14 cellular contexts compared by ENCODE assay signal in genomic region chr1:15958788-15959187, GRCh38. TPM values are rescaled to one million over a fixed set of nuclear protein-coding genes. Genes with fewer than 3 reads are reported as not detected.
DNase-seq lines count a peak whose midpoint lies in the region; ATAC-seq and TF ChIP-seq lines count a peak whose summit lies in the region.
"Had no signal": no experiment of that assay in that cellular context is flagged by ENCODE, and none has a peak within 500 bp of the region (broad histone marks: within the 10 kb centered on the region; RNA-seq: fewer than 3 reads in every experiment).

No MANE protein-coding gene starts in this region.

- H3K27me3 Mint-ChIP-seq in MCF 10A (ENCODE audit: insufficient read depth, unreplicated experiment) (no peaks in the 10 kb centered on the region), activated B cell treated with CpG ODN at 0.5 μM for 24 hours (no peaks in the 10 kb centered on the region)
- H3K27me3 Mint-ChIP-seq: central memory CD8-positive, alpha-beta T cell had no signal

- peak overlapping the region; percentile 46 for H3K27ac Mint-ChIP-seq in MCF 10A (ENCODE audit: low read depth, unreplicated experiment)
- peak overlapping the region; percentile 69 for H3K27ac Mint-ChIP-seq in activated B cell treated with CpG ODN at 0.5 μM for 24 hours

- TF ChIP-seq POLR2A in breast epithelium (IDR thresholded peaks at IDR 0.05): no peak

- H3K9me2 ChIP-seq in hepatocyte (replicated peaks; ENCODE audit: insufficient read depth): no peaks in the 10 kb centered on the region

- no TSS peak for BruUV-seq in MCF 10A (replicated peaks; lab: Mats Ljungman, UMichigan)

- H3K27ac ChIP-seq in breast epithelium (peak overlapping the region in 1 of 2 donors; percentile 13), temporal lobe (ENCODE audit: low read depth, low read length) (peak overlapping the region; percentile 22), hepatocyte (no peak overlapping the region)

- peaks cover 12% of the 10 kb centered on the region for H4K20me1 ChIP-seq in hepatocyte (ENCODE audit: insufficient read depth, poor library complexity, severe bottlenecking)

- intact Hi-C loops in MCF 10A (cut with micrococcal nuclease): no loop called here
- intact Hi-C loops in breast epithelium (cut with DNase I; ENCODE audit: low total_unique reads): loop anchor here (10.0 kb wide), 2 partner anchors 984 to 1724 kb away; no protein-coding TSS in a partner anchor
- intact Hi-C loops in activated B cell treated with CpG ODN at 0.5 μM for 24 hours (cut with micrococcal nuclease): loop anchor here (10.0 kb wide), 1 partner anchor 96 kb away; no protein-coding TSS in a partner anchor

- no peak overlapping the region for H2AFZ ChIP-seq in hepatocyte

- CTCF ChIA-PET in MCF 10A (lab: Yijun Ruan, JAX): interaction anchor here (0.7 to 1.7 kb wide), 3 partner anchors 36 to 167 kb away, joined by 3 to 6 read pairs (median 3); no protein-coding TSS in a partner anchor
- CTCF ChIA-PET in activated B cell treated with CpG ODN at 0.5 μM for 24 hours (lab: Charles Lee): interaction anchor here (1.0 to 2.7 kb wide), 4 partner anchors 17 to 155 kb away, joined by 3 to 10 read pairs (median 4); partner anchors contain the start of gene ZBTB17

- no peak overlapping the region for H3K4me2 ChIP-seq in hepatocyte

- H3K4me1 ChIP-seq in breast epithelium (no peaks in the 10 kb centered on the region), hepatocyte (ENCODE audit: insufficient read depth) (no peaks in the 10 kb centered on the region)

- H3K4me1 Mint-ChIP-seq in MCF 10A (ENCODE audit: insufficient read depth, unreplicated experiment): peaks cover 29% of the 10 kb centered on the region
- H3K4me1 Mint-ChIP-seq in activated B cell treated with CpG ODN at 0.5 μM for 24 hours: peaks cover 77% of the 10 kb centered on the region

- H3K79me2 ChIP-seq in hepatocyte: peaks cover 82% of the 10 kb centered on the region

- POLR2A ChIA-PET in MCF 10A (lab: Yijun Ruan, JAX): interaction anchor here (0.5 to 1.3 kb wide), 3 partner anchors 17 to 91 kb away, joined by 3 to 5 read pairs (median 4); partner anchors contain the start of gene ZBTB17
- POLR2A ChIA-PET in activated B cell treated with CpG ODN at 0.5 μM for 24 hours (lab: Charles Lee): interaction anchor here (1.9 to 10.7 kb wide), 3 partner anchors 9 to 122 kb away, joined by 10 to 282 read pairs (median 16); partner anchors contain the start of gene ZBTB17

- H3K9me3 Mint-ChIP-seq in MCF 10A (ENCODE audit: unreplicated experiment) (no peaks in the 10 kb centered on the region), activated B cell treated with CpG ODN at 0.5 μM for 24 hours (no peaks in the 10 kb centered on the region)
- H3K9me3 Mint-ChIP-seq: central memory CD8-positive, alpha-beta T cell had no signal

- H3K9me3 ChIP-seq in breast epithelium: no peaks in the 10 kb centered on the region
- H3K9me3 ChIP-seq in hepatocyte (ENCODE audit: low read depth): no peaks in the 10 kb centered on the region
- H3K9me3 ChIP-seq: thyroid gland had no signal

- H3K4me3 ChIP-seq in breast epithelium: no peak overlapping the region
- H3K4me3 ChIP-seq in fibroblast of villous mesenchyme (ENCODE audit: low read depth, low read length): no peak overlapping the region
- no peak overlapping the region for H3K4me3 ChIP-seq in hepatocyte
- H3K4me3 ChIP-seq: thyroid gland had no signal

- H3K36me3 ChIP-seq in breast epithelium (no peaks in the 10 kb centered on the region), hepatocyte (replicated peaks; ENCODE audit: insufficient read depth, low read depth) (no peaks in the 10 kb centered on the region)
- H3K36me3 ChIP-seq: thyroid gland had no signal

- no peak for DNase-seq in MCF 10A (ENCODE audit: unreplicated experiment)
- no peak for DNase-seq in breast epithelium (ENCODE audit: low spot score in 2 of 2)
- DNase-seq in activated B cell treated with CpG ODN at 0.5 μM for 24 hours: no peak
- no peak for DNase-seq in fibroblast of villous mesenchyme (ENCODE audit: low read depth)
- no peak for DNase-seq in hepatocyte (ENCODE audit: low spot score)
- DNase-seq: NCI-H1092 treated with DMSO at 0.1 percent for 48 hours, NCI-H526, posterior cingulate gyrus, thyroid gland had no signal

- TF ChIP-seq CTCF in MCF 10A (IDR thresholded peaks at IDR 0.05; ENCODE audit: unreplicated experiment) (no peak), breast epithelium (IDR thresholded peaks at IDR 0.05) (no peak), activated B cell treated with CpG ODN at 0.5 μM for 24 hours (IDR thresholded peaks at IDR 0.05) (no peak), fibroblast of villous mesenchyme (IDR thresholded peaks at IDR 0.05; ENCODE audit: insufficient read depth, low read depth, low read length) (peak; percentile 16), hepatocyte (IDR thresholded peaks at IDR 0.05; ENCODE audit: poor library complexity) (no peak)

- H3K4me3 Mint-ChIP-seq in MCF 10A (ENCODE audit: unreplicated experiment): no peak overlapping the region
- H3K4me3 Mint-ChIP-seq in activated B cell treated with CpG ODN at 0.5 μM for 24 hours: no peak overlapping the region
- H3K4me3 Mint-ChIP-seq: central memory CD8-positive, alpha-beta T cell had no signal

- ATAC-seq in activated B cell treated with CpG ODN at 0.5 μM for 24 hours (ENCODE audit: low read depth): no peak
- ATAC-seq in HG02840 (IDR thresholded peaks at IDR 0.05; ENCODE audit: low FRiP score, unreplicated experiment): no peak
- no peak for ATAC-seq in GM19023 (IDR thresholded peaks at IDR 0.05; ENCODE audit: unreplicated experiment)

- H3K27me3 ChIP-seq in breast epithelium (no peaks in the 10 kb centered on the region), hepatocyte (no peaks in the 10 kb centered on the region)
- H3K27me3 ChIP-seq: thyroid gland had no signal

- H3K36me3 Mint-ChIP-seq in MCF 10A (ENCODE audit: insufficient read depth, unreplicated experiment) (peaks cover 21% of the 10 kb centered on the region), activated B cell treated with CpG ODN at 0.5 μM for 24 hours (ENCODE audit: low read depth) (peaks cover 32% of the 10 kb centered on the region)

RNA-seq across cellular contexts. Expression of gene ZBTB17, which starts 17.1 kb away (rescaled TPM):
- total RNA-seq in MCF 10A (2022) (46.3 and 48.3 TPM in 2 replicates), breast epithelium (10 to 100 TPM; 21.9 to 40.3 (median 38.5) TPM), activated B cell treated with CpG ODN at 0.5 μM for 24 hours (109 and 121 TPM in 2 replicates), fibroblast of villous mesenchyme (22.5 and 31.5 TPM in 2 replicates), temporal lobe (26.3 TPM), hepatocyte (15.3 and 16.8 TPM in 2 replicates)
- polyA plus RNA-seq in hepatocyte: 32.3 and 51.1 TPM in 2 replicates

RNA-seq across cellular contexts. Expression of gene SRARP, which starts 45.2 kb away (rescaled TPM):
- total RNA-seq in MCF 10A (2022) (not detected in 2 replicates), breast epithelium (1 to 10 TPM in 2 of 3 donors, not detected in 1; 1.3 to 2.9 TPM), activated B cell treated with CpG ODN at 0.5 μM for 24 hours (0.07 TPM in 1 of 2 replicates, not detected in the other), fibroblast of villous mesenchyme (not detected in 2 replicates), temporal lobe (1.5 TPM), hepatocyte (not detected in 2 replicates)
- not detected in 2 replicates for polyA plus RNA-seq in hepatocyte

RNA-seq across cellular contexts. Expression of gene HSPB7, which starts 59.1 kb away (rescaled TPM):
- not detected in 2 replicates for total RNA-seq in MCF 10A (2022)
- 100 to 1,000 TPM in 1 of 3 donors, 10 to 100 TPM in 1, 1 to 10 TPM in 1; 8.8 to 183 (median 19.0) TPM for total RNA-seq in breast epithelium
- not detected in 2 replicates for total RNA-seq in activated B cell treated with CpG ODN at 0.5 μM for 24 hours
- 1.7 and 3.5 TPM in 2 replicates for total RNA-seq in fibroblast of villous mesenchyme
- not detected for total RNA-seq in temporal lobe
- 12.6 and 17.4 TPM in 2 replicates for total RNA-seq in hepatocyte
- 59.4 and 66.2 TPM in 2 replicates for polyA plus RNA-seq in hepatocyte
- total RNA-seq: lung microvascular endothelial cell had no signal
